ENCODE assay signal across 5 cellular contexts in the genomic region with DNA sequence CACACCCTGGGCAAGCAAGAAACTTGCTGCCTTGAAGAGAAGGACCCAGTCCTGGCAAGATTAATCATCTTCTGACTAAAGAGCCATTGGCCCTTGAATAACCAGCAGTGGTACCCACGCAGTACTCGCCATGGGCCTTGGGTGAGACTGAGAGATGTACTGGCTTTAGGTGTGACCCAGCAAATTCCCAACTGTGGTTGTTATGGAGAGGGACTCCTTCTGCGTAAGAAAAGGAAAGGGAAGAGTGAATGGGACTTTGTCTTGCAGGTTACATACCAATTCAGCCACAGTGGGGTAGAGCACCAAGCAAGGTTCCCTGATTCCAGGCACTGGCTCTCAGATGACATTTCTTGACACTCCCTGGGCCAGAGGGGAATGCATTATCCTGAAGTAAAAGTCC.
DNase-seq lines count a peak whose midpoint lies in the region; ATAC-seq, FAIRE-seq and TF ChIP-seq lines count a peak whose summit lies in the region.
"Not testable (repeated sequence)": the region's sequence is repeated elsewhere in the genome, so short reads cannot be mapped to it uniquely, and the experiment has no call there.

No MANE protein-coding gene starts in this region.

- DNase-seq in ELF-1 (ENCODE audit: low read depth, low spot score): peak; percentile 5
- peak; percentile 45 for DNase-seq in H9
- DNase-seq in bronchial epithelial cell (ENCODE audit: low read depth): not testable (repeated sequence)
- DNase-seq in Right ventricle myocardium inferior (ENCODE audit: missing footprints): peak; percentile 40
- DNase-seq in iPS DF 19.7 (ENCODE audit: low read depth, low spot score): peak; percentile 45

- FAIRE-seq in bronchial epithelial cell (lab: Jason Lieb, UNC): peak; percentile 72

- H3K27ac Mint-ChIP-seq in H9: peak overlapping the region in 2 of 3 experiments; percentile 23 to 65; a peak in 3 of 7 replicates

- ATAC-seq in Right ventricle myocardium inferior: not testable (repeated sequence)

- not testable (repeated sequence) for H3K79me2 ChIP-seq in H9 (ENCODE audit: insufficient read depth, low read length)

- not testable (repeated sequence) for H4K20me1 ChIP-seq in H9 (ENCODE audit: control insufficient read depth, insufficient read depth, insufficient read length)

- not testable (repeated sequence) for H3K4me3 Mint-ChIP-seq in H9

- not testable (repeated sequence) for H3K79me1 ChIP-seq in H9 (ENCODE audit: insufficient read depth, low read depth, low read length, poor library complexity, severe bottlenecking)

- peaks cover 10 to 12% of the 10 kb centered on the region in 2 experiments for H3K4me1 Mint-ChIP-seq in H9

- H3K27ac ChIP-seq in H9 (ENCODE audit: insufficient read length, low read depth, low read length): not testable (repeated sequence)

- H3K23ac ChIP-seq in H9 (ENCODE audit: insufficient read length, low read depth, low read length): not testable (repeated sequence)

- H2BK5ac ChIP-seq in H9 (ENCODE audit: insufficient read length, low read length): not testable (repeated sequence)

- H4K5ac ChIP-seq in H9 (ENCODE audit: insufficient read length, low read depth, low read length): not testable (repeated sequence)

- not testable (repeated sequence) for H3K9ac ChIP-seq in H9 (ENCODE audit: extremely low read depth, insufficient read length, low read length)

- H3K14ac ChIP-seq in H9 (ENCODE audit: insufficient read depth, low read length): not testable (repeated sequence)

- H4K91ac ChIP-seq in H9 (ENCODE audit: insufficient read length, low read depth, low read length): not testable (repeated sequence)

- H2BK120ac ChIP-seq in H9 (ENCODE audit: low read depth, low read length, poor library complexity, severe bottlenecking): not testable (repeated sequence)

- not testable (repeated sequence) for TF ChIP-seq CTCF in H9 (conservative IDR thresholded peaks at IDR 0.05); bronchial epithelial cell (IDR thresholded peaks at IDR 0.05; ENCODE audit: insufficient read depth, low read length, severe bottlenecking)

- H2BK20ac ChIP-seq in H9 (ENCODE audit: low read depth, low read length, poor library complexity, severe bottlenecking): not testable (repeated sequence)

- H3K4me3 ChIP-seq in bronchial epithelial cell (ENCODE audit: low read depth, low read length): not testable (repeated sequence)

- not testable (repeated sequence) for H3K23me2 ChIP-seq in H9 (ENCODE audit: insufficient read length, low read depth, low read length, poor library complexity, severe bottlenecking)

- H4K8ac ChIP-seq in H9 (replicated peaks; ENCODE audit: insufficient read length, low read depth, low read length): not testable (repeated sequence)

- H3K56ac ChIP-seq in H9 (ENCODE audit: insufficient read length, low read depth, low read length): not testable (repeated sequence)

- H3K27me3 ChIP-seq in H9 (ENCODE audit: insufficient read depth, low read length); bronchial epithelial cell (ENCODE audit: control insufficient read depth, insufficient read depth, low read length): not testable (repeated sequence)

- H3K36me3 ChIP-seq in bronchial epithelial cell (ENCODE audit: control insufficient read depth, insufficient read depth, low read length): not testable (repeated sequence)

- H2AFZ ChIP-seq in H9 (ENCODE audit: low read length): not testable (repeated sequence)

- intact Hi-C loops in Right ventricle myocardium inferior (cut with DNase I): not testable (repeated sequence)

- H3K27me3 Mint-ChIP-seq in H9 (ENCODE audit: low read depth): not testable (repeated sequence)

- H3K9me3 Mint-ChIP-seq in H9: not testable (repeated sequence)

- not testable (repeated sequence) for H3T11ph ChIP-seq in H9 (ENCODE audit: low read length)

- H2AK5ac ChIP-seq in H9 (ENCODE audit: insufficient read length, low read length): not testable (repeated sequence)

- H2BK15ac ChIP-seq in H9 (ENCODE audit: low read depth, low read length): not testable (repeated sequence)

- not testable (repeated sequence) for H2BK12ac ChIP-seq in H9 (ENCODE audit: insufficient read length, low read depth, low read length)

- not testable (repeated sequence) for H3K18ac ChIP-seq in H9 (ENCODE audit: insufficient read length, low read depth, low read length)

- not testable (repeated sequence) for H3K4me2 ChIP-seq in H9 (ENCODE audit: insufficient read depth, insufficient read length, low read length)

- H3K4me1 ChIP-seq in H9 (ENCODE audit: insufficient read depth, low read length): not testable (repeated sequence)

- not testable (repeated sequence) for H3K9me3 ChIP-seq in H9 (ENCODE audit: control insufficient read depth, low read depth, low read length)

- not testable (repeated sequence) for H3K4ac ChIP-seq in H9 (ENCODE audit: low read depth, low read length)

- not testable (repeated sequence) for H3K36me3 Mint-ChIP-seq in H9 (ENCODE audit: insufficient read depth in 1 of 3, low read depth in 3 of 3)

- WGBS in H9 (ENCODE audit: extremely low coverage, insufficient read length, low lambda C conversion rate): no CpG with 5 or more reads among the region's 3 CpGs
